11 cellular contexts compared by ENCODE assay signal in the genomic region with DNA sequence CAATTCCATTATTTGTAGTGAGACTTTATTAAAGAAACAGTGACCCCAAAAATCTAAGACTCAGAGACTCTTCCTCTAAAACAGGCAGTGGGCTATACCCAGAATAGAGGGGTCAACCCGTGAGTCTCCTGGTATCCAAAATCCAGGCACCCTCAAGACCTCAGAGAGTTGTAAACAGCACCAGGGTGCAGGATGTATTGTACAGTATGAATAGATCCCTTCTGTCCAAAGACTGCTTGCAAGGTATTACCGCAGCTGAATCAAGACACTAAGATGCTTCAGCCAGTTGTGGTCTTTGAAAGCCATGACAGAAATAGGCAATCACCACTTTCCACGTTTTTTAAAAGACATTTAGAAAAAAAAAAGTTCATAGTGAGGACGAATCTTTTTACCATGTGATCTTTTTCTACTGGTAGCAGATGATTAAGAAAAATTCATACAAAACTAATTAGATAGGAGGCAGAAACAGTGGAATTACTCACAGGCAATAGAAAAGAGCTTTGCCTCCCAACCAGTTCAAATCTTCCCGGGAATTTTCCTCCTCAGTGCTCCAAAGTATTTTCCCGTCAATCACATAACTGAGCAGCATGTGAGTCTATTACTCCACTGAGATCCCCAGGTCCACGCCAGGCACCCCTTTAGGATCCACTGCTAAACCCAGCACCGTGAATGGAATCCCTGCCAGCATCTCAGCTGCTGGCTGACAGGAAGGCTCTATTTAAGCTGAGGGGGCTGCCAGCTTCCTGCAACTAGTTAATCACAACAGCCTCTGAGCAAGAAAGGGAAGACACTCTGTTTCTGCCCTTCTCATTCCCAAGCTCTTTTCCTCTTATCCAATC.
DNase-seq lines count a peak whose midpoint lies in the region; ATAC-seq and TF ChIP-seq lines count a peak whose summit lies in the region.
"Had no signal": no experiment of that assay in that cellular context is flagged by ENCODE, and none has a peak within 500 bp of the region (broad histone marks: within the 10 kb centered on the region; RNA-seq: fewer than 3 reads in every experiment).

No MANE protein-coding gene starts in this region.

- no peak overlapping the region for H3K4me2 ChIP-seq in skeletal muscle satellite cell (ENCODE audit: low read length)

- H3K27me3 ChIP-seq in skeletal muscle satellite cell (ENCODE audit: control insufficient read depth, insufficient read depth, low read length): no peaks in the 10 kb centered on the region
- H3K27me3 ChIP-seq: MG63 had no signal

- TF ChIP-seq CTCF in HEK293 (tag by site-specific recombination; IDR thresholded peaks at IDR 0.05): no peak
- no peak for TF ChIP-seq CTCF in WTC11 (IDR thresholded peaks at IDR 0.05)

- no peak overlapping the region for H3K27ac ChIP-seq in HEK293 (ENCODE audit: extremely low read depth, low read depth, low read length)

- DNase-seq in WTC11 (ENCODE audit: low spot score): no peak
- DNase-seq in left cardiac atrium: no peak
- DNase-seq in DMS153 treated with DMSO at 0.1 percent for 48 hours (lab: John Stamatoyannopoulos, UW; ENCODE audit: unreplicated experiment): no peak
- no peak for DNase-seq in NCI-H1694 treated with DMSO at 0.1 percent for 48 hours (lab: John Stamatoyannopoulos, UW)
- no peak for DNase-seq in hypothalamus (lab: John Stamatoyannopoulos, UW)
- DNase-seq: activated CD4-positive, alpha-beta T cell treated with anti-CD3 and anti-CD28 coated beads for 1 hour; MG63; stimulated activated CD4-positive, alpha-beta T cell treated with anti-CD3 and anti-CD28 coated beads, Interleukin-1b, Interleukin-23, amount 100 ng/mL, for 48 hours had no signal

- intact Hi-C loops in left cardiac atrium (cut with DNase I): no loop called here

- H3K4me1 Mint-ChIP-seq in WTC11: peaks cover 6% of the 10 kb centered on the region; the same call in 1 of the 2 replicates

- POLR2A ChIA-PET in HEK293 (lab: Yijun Ruan, JAX): no interaction called here
- POLR2A ChIA-PET in WTC11 (lab: Charles Lee): no interaction called here

- peak; percentile 43; the same call in 1 of the 2 replicates for ATAC-seq in WTC11
- ATAC-seq in left cardiac atrium: peak; percentile 9 to 15
- ATAC-seq in GM18909 (IDR thresholded peaks at IDR 0.05; ENCODE audit: poor library complexity, unreplicated experiment): no peak

- H3K9me3 ChIP-seq in HEK293 (ENCODE audit: control insufficient read depth, insufficient read depth, low read depth, low read length): no peaks in the 10 kb centered on the region
- H3K9me3 ChIP-seq in skeletal muscle satellite cell (replicated peaks; ENCODE audit: low read length): no peaks in the 10 kb centered on the region
- H3K9me3 ChIP-seq: MG63 had no signal

- H3K27me3 Mint-ChIP-seq in WTC11 (ENCODE audit: low read depth): no peaks in the 10 kb centered on the region

- H3K4me1 ChIP-seq in HEK293 (ENCODE audit: control insufficient read depth, insufficient read depth, low read length): peaks cover 11% of the 10 kb centered on the region
- peaks cover 57% of the 10 kb centered on the region for H3K4me1 ChIP-seq in skeletal muscle satellite cell (ENCODE audit: control insufficient read depth, insufficient read depth, low read length)

- no peak overlapping the region for H3K4me3 Mint-ChIP-seq in WTC11

- H3K27ac Mint-ChIP-seq in WTC11: 0 out of 2 replicates have a peak overlapping the region, but pooled peaks have one; percentile 46

- CTCF ChIA-PET in HEK293 (lab: Yijun Ruan, JAX) (interaction anchor here (0.7 kb wide), 1 partner anchor 329 kb away, joined by 3 read pairs; no protein-coding TSS in a partner anchor), WTC11 (lab: Charles Lee) (interaction anchor here (1.1 kb wide), 1 partner anchor 10 kb away, joined by 5 read pairs; no protein-coding TSS in a partner anchor)

- H3K36me3 ChIP-seq in HEK293 (ENCODE audit: control insufficient read depth in 2 of 2, insufficient read depth in 1 of 2, low read length in 2 of 2): peaks cover 0 to under 1% of the 10 kb centered on the region in 2 experiments; a peak in 1 of 3 replicates
- H3K36me3 ChIP-seq in skeletal muscle satellite cell (ENCODE audit: insufficient read depth, low read length): peaks cover 87% of the 10 kb centered on the region

- H3K4me3 ChIP-seq in HEK293 (ENCODE audit: low read depth, low read length): no peak overlapping the region
- H3K4me3 ChIP-seq in skeletal muscle satellite cell (ENCODE audit: low read length): no peak overlapping the region
- H3K4me3 ChIP-seq: MG63 had no signal

- H3K9ac ChIP-seq in skeletal muscle satellite cell (ENCODE audit: low read depth, low read length): peak overlapping the region; percentile 26

- H3K9me3 Mint-ChIP-seq in WTC11: no peaks in the 10 kb centered on the region

- H3K36me3 Mint-ChIP-seq in WTC11: peaks cover 10% of the 10 kb centered on the region

TF ChIP-seq in HEK293, 187 proteins besides CTCF, POLR2A, EP300 and RAD21:
- no peak for TF ChIP-seq ZNF248 (tag by site-specific recombination; IDR thresholded peaks at IDR 0.05)
- peak; percentile 46; the same call in 1 of the 2 replicates for TF ChIP-seq ZIC2 (tag by site-specific recombination; IDR thresholded peaks at IDR 0.05)

TF ChIP-seq in WTC11, 78 proteins besides CTCF, POLR2A, EP300 and RAD21 (continues in another document):
- no peak for TF ChIP-seq TEAD1 (CRISPR knock-in tag; IDR thresholded peaks at IDR 0.05)
- TF ChIP-seq, protein P1, sequence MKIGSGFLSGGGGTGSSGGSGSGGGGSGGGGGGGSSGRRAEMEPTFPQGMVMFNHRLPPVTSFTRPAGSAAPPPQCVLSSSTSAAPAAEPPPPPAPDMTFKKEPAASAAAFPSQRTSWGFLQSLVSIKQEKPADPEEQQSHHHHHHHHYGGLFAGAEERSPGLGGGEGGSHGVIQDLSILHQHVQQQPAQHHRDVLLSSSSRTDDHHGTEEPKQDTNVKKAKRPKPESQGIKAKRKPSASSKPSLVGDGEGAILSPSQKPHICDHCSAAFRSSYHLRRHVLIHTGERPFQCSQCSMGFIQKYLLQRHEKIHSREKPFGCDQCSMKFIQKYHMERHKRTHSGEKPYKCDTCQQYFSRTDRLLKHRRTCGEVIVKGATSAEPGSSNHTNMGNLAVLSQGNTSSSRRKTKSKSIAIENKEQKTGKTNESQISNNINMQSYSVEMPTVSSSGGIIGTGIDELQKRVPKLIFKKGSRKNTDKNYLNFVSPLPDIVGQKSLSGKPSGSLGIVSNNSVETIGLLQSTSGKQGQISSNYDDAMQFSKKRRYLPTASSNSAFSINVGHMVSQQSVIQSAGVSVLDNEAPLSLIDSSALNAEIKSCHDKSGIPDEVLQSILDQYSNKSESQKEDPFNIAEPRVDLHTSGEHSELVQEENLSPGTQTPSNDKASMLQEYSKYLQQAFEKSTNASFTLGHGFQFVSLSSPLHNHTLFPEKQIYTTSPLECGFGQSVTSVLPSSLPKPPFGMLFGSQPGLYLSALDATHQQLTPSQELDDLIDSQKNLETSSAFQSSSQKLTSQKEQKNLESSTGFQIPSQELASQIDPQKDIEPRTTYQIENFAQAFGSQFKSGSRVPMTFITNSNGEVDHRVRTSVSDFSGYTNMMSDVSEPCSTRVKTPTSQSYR (CRISPR knock-in tag; IDR thresholded peaks at IDR 0.05): no peak
- TF ChIP-seq JAZF1 (CRISPR knock-in tag; IDR thresholded peaks at IDR 0.05): no peak
- TF ChIP-seq, protein P2, sequence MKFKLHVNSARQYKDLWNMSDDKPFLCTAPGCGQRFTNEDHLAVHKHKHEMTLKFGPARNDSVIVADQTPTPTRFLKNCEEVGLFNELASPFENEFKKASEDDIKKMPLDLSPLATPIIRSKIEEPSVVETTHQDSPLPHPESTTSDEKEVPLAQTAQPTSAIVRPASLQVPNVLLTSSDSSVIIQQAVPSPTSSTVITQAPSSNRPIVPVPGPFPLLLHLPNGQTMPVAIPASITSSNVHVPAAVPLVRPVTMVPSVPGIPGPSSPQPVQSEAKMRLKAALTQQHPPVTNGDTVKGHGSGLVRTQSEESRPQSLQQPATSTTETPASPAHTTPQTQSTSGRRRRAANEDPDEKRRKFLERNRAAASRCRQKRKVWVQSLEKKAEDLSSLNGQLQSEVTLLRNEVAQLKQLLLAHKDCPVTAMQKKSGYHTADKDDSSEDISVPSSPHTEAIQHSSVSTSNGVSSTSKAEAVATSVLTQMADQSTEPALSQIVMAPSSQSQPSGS (CRISPR knock-in tag; IDR thresholded peaks at IDR 0.05; ENCODE audit: borderline replicate concordance, low read depth): no peak
- TF ChIP-seq, protein P3, sequence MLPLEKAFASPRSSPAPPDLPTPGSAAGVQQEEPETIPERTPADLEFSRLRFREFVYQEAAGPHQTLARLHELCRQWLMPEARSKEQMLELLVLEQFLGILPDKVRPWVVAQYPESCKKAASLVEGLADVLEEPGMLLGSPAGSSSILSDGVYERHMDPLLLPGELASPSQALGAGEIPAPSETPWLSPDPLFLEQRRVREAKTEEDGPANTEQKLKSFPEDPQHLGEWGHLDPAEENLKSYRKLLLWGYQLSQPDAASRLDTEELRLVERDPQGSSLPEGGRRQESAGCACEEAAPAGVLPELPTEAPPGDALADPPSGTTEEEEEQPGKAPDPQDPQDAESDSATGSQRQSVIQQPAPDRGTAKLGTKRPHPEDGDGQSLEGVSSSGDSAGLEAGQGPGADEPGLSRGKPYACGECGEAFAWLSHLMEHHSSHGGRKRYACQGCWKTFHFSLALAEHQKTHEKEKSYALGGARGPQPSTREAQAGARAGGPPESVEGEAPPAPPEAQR (CRISPR knock-in tag; IDR thresholded peaks at IDR 0.05): no peak
- TF ChIP-seq ZNF423 (CRISPR knock-in tag; IDR thresholded peaks at IDR 0.05): no peak
- TF ChIP-seq, protein P4, sequence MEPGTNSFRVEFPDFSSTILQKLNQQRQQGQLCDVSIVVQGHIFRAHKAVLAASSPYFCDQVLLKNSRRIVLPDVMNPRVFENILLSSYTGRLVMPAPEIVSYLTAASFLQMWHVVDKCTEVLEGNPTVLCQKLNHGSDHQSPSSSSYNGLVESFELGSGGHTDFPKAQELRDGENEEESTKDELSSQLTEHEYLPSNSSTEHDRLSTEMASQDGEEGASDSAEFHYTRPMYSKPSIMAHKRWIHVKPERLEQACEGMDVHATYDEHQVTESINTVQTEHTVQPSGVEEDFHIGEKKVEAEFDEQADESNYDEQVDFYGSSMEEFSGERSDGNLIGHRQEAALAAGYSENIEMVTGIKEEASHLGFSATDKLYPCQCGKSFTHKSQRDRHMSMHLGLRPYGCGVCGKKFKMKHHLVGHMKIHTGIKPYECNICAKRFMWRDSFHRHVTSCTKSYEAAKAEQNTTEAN (CRISPR knock-in tag; IDR thresholded peaks at IDR 0.05): no peak
- TF ChIP-seq SP1 (CRISPR knock-in tag; conservative IDR thresholded peaks at IDR 0.05): no peak
- TF ChIP-seq NFATC4 (CRISPR knock-in tag; IDR thresholded peaks at IDR 0.05): no peak
- no peak for TF ChIP-seq TP53 (CRISPR knock-in tag; IDR thresholded peaks at IDR 0.05)
- TF ChIP-seq NFE2L1 (CRISPR knock-in tag; IDR thresholded peaks at IDR 0.05): no peak
- TF ChIP-seq RORB (CRISPR knock-in tag; IDR thresholded peaks at IDR 0.05): no peak
